17 cellular contexts compared by ENCODE assay signal in genomic region chr6:17624396-17624795, GRCh38.
"Had no signal": no experiment of that assay in that cellular context is flagged by ENCODE, and none has a peak within 500 bp of the region (broad histone marks: within the 10 kb centered on the region; RNA-seq: fewer than 3 reads in every experiment).

No MANE protein-coding gene starts in this region.

- H3K4me1 ChIP-seq: prostate gland, testis, vagina had no signal

- H3K4me1 Mint-ChIP-seq: mesothelial cell of epicardium, WTC11 had no signal

- H3K27ac ChIP-seq: neutrophil, ovary, prostate gland, testis, vagina had no signal

- H3K27ac Mint-ChIP-seq: mesothelial cell of epicardium; natural killer cell treated with Interleukin-12 subunit alpha and Interleukin-12 subunit beta and Interleukin-15 and Interleukin-18, amount 100 ng/mL, for 72 hours; type B pancreatic cell; WTC11 had no signal

- H3K27me3 ChIP-seq: neutrophil, ovary, testis, vagina had no signal

- H3K4me3 ChIP-seq: ovary, prostate gland, testis, vagina had no signal

- H3K9me3 ChIP-seq: neutrophil, ovary, prostate gland, testis, vagina had no signal

- H3K27me3 Mint-ChIP-seq: natural killer cell treated with Interleukin-12 subunit alpha and Interleukin-12 subunit beta and Interleukin-15 and Interleukin-18, amount 100 ng/mL, for 72 hours; type B pancreatic cell had no signal

- DNase-seq: activated CD4-positive, alpha-beta T cell treated with anti-CD3 and anti-CD28 coated beads, Interleukin-2, amount 50 U/mL, for 48 hours; activated CD8-positive, alpha-beta memory T cell treated with anti-CD3 and anti-CD28 coated beads, Interleukin-2, amount 50 U/mL, for 48 hours; activated gamma-delta T cell; activated T-cell treated with anti-CD3 and anti-CD28 coated beads, Interleukin-2, amount 50 U/mL, for 72 hours; kidney; ovary; stimulated activated CD4-positive, alpha-beta T cell treated with anti-CD3 and anti-CD28 coated beads, Interleukin-1b, Interleukin-23, amount 100 ng/mL, for 48 hours; T-helper 1 cell; testis had no signal

- FAIRE-seq: kidney had no signal

- H3K4me3 Mint-ChIP-seq: activated T-cell treated with anti-CD3 and anti-CD28 coated beads, Interleukin-2, amount 50 U/mL, for 72 hours; mesothelial cell of epicardium; natural killer cell treated with Interleukin-12 subunit alpha and Interleukin-12 subunit beta and Interleukin-15 and Interleukin-18, amount 100 ng/mL, for 72 hours; type B pancreatic cell; WTC11 had no signal

- H3K9me3 Mint-ChIP-seq: activated T-cell treated with anti-CD3 and anti-CD28 coated beads, Interleukin-2, amount 50 U/mL, for 72 hours; mesothelial cell of epicardium; natural killer cell treated with Interleukin-12 subunit alpha and Interleukin-12 subunit beta and Interleukin-15 and Interleukin-18, amount 100 ng/mL, for 72 hours; type B pancreatic cell; WTC11 had no signal

- ATAC-seq: activated T-cell treated with anti-CD3 and anti-CD28 coated beads, Interleukin-2, amount 50 U/mL, for 72 hours; left lobe of liver; natural killer cell treated with Interleukin-12 subunit alpha and Interleukin-12 subunit beta and Interleukin-15 and Interleukin-18, amount 100 ng/mL, for 72 hours; WTC11 had no signal
